8 cellular contexts compared by ENCODE assay signal in the genomic region with DNA sequence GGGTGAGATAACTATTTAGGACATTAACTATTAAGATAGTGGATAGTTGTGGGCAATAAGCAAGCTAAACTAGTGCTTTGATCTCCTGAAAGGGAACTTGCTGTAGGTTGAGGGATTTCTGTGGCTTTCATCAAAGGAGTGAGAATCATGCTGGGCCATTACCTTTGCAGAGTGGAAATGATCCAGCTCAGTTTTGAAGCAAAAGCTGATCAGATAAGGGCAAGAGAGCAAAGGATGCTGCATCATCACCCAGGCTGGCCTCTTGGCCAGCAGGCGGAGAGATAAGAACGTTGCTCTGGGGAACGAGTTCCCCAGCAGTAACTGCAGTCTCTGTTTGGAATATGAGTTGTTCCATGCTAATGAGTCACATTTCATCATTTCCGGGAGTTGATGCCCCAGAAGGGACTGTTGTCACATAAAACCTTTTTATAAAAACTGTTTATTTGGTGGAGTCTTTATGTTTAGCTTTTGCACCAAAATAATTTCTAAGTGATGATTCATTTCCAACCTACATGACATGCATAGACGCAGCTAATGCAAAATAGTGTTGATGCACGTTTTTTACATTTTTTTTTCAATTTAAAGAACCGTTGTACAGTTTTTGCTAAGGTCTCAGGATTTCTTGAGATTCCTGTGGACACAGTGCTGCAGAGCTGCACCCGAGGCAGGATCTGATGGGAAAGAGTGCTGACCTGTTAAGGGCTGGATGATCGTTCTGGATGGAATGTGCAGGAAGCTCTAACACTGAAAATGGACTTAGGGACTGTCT.
DNase-seq lines count a peak whose midpoint lies in the region; ATAC-seq and TF ChIP-seq lines count a peak whose summit lies in the region.

No MANE protein-coding gene starts in this region.

- H3K4me3 Mint-ChIP-seq in CD8-positive, alpha-beta T cell = no peak overlapping the region

- H3K27me3 Mint-ChIP-seq in CD8-positive, alpha-beta T cell (ENCODE audit: low read depth) = peaks cover 5% of the 10 kb centered on the region

- H3K9ac ChIP-seq in colonic mucosa (ENCODE audit: low read depth in 2 of 2, low read length in 2 of 2) = no peak overlapping the region

- peaks cover 4% of the 10 kb centered on the region for H3K4me1 Mint-ChIP-seq in CD8-positive, alpha-beta T cell (ENCODE audit: low read depth)

- DNase-seq in GM03348 (ENCODE audit: low spot score) = peak; percentile 79
- DNase-seq in RKO (ENCODE audit: low spot score) = peak; percentile 94
- DNase-seq in colonic mucosa = peak; percentile 18
- peak; percentile 93 for DNase-seq in pulmonary artery endothelial cell (ENCODE audit: low read depth, low spot score)
- DNase-seq in DMS79 (lab: John Stamatoyannopoulos, UW) = no peak
- no peak for DNase-seq in activated gamma-delta T cell (lab: John Stamatoyannopoulos, UW)
- DNase-seq in CD8-positive, alpha-beta T cell = no peak
- DNase-seq in NCI-H1694 treated with DMSO at 0.1 percent for 48 hours (lab: John Stamatoyannopoulos, UW) = no peak

- H3K36me3 Mint-ChIP-seq in CD8-positive, alpha-beta T cell = no peaks in the 10 kb centered on the region

- POLR2A ChIA-PET in CD8-positive, alpha-beta T cell (lab: Charles Lee) = no interaction called here

- H3K27ac ChIP-seq in colonic mucosa = no peak overlapping the region
- H3K27ac ChIP-seq in CD8-positive, alpha-beta T cell (ENCODE audit: low read depth, low read length) = no peak overlapping the region

- ATAC-seq in CD8-positive, alpha-beta T cell = no peak

- H3K36me3 ChIP-seq in colonic mucosa = no peaks in the 10 kb centered on the region
- H3K36me3 ChIP-seq in CD8-positive, alpha-beta T cell (ENCODE audit: insufficient read depth, low read length) = no peaks in the 10 kb centered on the region

- intact Hi-C loops in colonic mucosa (cut with DNase I) = no loop called here
- intact Hi-C loops in CD8-positive, alpha-beta T cell (cut with DNase I, micrococcal nuclease) = no loop called here

- H3K9me3 ChIP-seq in colonic mucosa = no peaks in the 10 kb centered on the region
- H3K9me3 ChIP-seq in CD8-positive, alpha-beta T cell (ENCODE audit: low read length) = no peaks in the 10 kb centered on the region

- no peaks in the 10 kb centered on the region for H3K4me1 ChIP-seq in colonic mucosa
- no peaks in the 10 kb centered on the region for H3K4me1 ChIP-seq in CD8-positive, alpha-beta T cell (ENCODE audit: insufficient read depth, low read length)

- H3K9me3 Mint-ChIP-seq in CD8-positive, alpha-beta T cell = no peaks in the 10 kb centered on the region

- no peak for TF ChIP-seq CTCF in colonic mucosa (IDR thresholded peaks at IDR 0.05)
- no peak for TF ChIP-seq CTCF in CD8-positive, alpha-beta T cell (IDR thresholded peaks at IDR 0.05)

- H3K27ac Mint-ChIP-seq in CD8-positive, alpha-beta T cell = no peak overlapping the region

- CTCF ChIA-PET in CD8-positive, alpha-beta T cell (lab: Charles Lee) = no interaction called here

- no peak overlapping the region for H3K4me3 ChIP-seq in colonic mucosa
- no peak overlapping the region for H3K4me3 ChIP-seq in CD8-positive, alpha-beta T cell (ENCODE audit: low read depth, low read length)

- no peaks in the 10 kb centered on the region for H3K27me3 ChIP-seq in colonic mucosa
- H3K27me3 ChIP-seq in CD8-positive, alpha-beta T cell (ENCODE audit: insufficient read depth, low read length) = no peaks in the 10 kb centered on the region

Comparison
In these comparisons a context has a peak if more than half of its experiments do, and no peak if none do; other contexts are left out.
1. DNase-seq: peak in GM03348 (single experiment), RKO (single experiment), colonic mucosa (single experiment) and pulmonary artery endothelial cell (single experiment); none in DMS79 (single experiment), activated gamma-delta T cell (single experiment), CD8-positive, alpha-beta T cell (0 of 7) and NCI-H1694 treated with DMSO at 0.1 percent for 48 hours (single experiment).